ENCODE assay signal across 1 cellular context in the genomic region with DNA sequence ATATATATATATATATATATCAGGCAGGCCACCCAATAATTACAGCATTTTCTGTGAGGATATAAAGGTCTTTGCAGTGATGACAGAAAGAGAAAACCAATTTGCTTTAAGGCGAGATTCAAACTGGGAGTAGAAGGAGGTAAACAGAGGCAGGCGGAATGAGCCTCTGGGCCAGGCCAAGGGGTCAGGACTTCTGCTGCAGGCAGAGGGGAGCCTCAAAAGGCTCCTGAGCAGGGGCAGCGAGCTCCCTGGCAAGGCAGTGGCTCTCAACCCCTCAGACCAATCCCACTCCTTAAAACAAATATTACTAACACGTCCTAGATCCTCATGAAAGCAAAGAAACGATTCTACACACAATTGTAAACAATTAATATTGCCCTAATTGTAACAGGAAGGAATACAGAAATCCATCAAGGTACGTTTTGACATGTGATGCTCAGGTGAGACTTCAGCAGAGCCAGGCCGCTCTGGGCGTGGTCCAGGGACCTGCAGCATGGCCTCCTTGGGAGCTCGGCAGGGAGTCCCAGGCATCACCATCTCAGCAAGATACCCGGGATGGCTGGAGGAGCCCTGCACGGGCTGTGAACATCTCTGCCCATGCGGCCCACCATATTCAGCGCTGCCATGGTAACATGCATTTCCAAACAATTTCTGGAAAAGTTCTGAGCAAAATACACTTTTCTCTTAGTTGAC.
TF ChIP-seq lines count a peak whose summit lies in the region.

No MANE protein-coding gene starts in this region.

TF ChIP-seq in SK-N-SH, 30 proteins besides CTCF, POLR2A, EP300 and RAD21:
- TF ChIP-seq, protein P1, sequence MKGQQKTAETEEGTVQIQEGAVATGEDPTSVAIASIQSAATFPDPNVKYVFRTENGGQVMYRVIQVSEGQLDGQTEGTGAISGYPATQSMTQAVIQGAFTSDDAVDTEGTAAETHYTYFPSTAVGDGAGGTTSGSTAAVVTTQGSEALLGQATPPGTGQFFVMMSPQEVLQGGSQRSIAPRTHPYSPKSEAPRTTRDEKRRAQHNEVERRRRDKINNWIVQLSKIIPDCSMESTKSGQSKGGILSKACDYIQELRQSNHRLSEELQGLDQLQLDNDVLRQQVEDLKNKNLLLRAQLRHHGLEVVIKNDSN (IDR thresholded peaks at IDR 0.05; ENCODE audit: borderline replicate concordance, low read depth): no peak
- TF ChIP-seq ZBTB33 (IDR thresholded peaks at IDR 0.05; ENCODE audit: borderline replicate concordance, low read depth) (no peak), TCF12 (IDR thresholded peaks at IDR 0.05) (no peak), JUND (IDR thresholded peaks at IDR 0.05) (no peak), MEF2A (IDR thresholded peaks at IDR 0.05; ENCODE audit: borderline replicate concordance, low read depth) (no peak), USF2 (IDR thresholded peaks at IDR 0.05; ENCODE audit: borderline replicate concordance, low read depth, low read length) (no peak), FOSL2 (IDR thresholded peaks at IDR 0.05; ENCODE audit: borderline replicate concordance, low read depth) (no peak), CHD2 (IDR thresholded peaks at IDR 0.05; ENCODE audit: low read length, partially characterized antibody) (no peak), FOXJ3 (CRISPR knock-in tag; IDR thresholded peaks at IDR 0.05) (no peak), PBX3 (IDR thresholded peaks at IDR 0.05) (no peak), GATA2 (CRISPR knock-in tag; IDR thresholded peaks at IDR 0.05) (no peak)
- TF ChIP-seq, protein P2, sequence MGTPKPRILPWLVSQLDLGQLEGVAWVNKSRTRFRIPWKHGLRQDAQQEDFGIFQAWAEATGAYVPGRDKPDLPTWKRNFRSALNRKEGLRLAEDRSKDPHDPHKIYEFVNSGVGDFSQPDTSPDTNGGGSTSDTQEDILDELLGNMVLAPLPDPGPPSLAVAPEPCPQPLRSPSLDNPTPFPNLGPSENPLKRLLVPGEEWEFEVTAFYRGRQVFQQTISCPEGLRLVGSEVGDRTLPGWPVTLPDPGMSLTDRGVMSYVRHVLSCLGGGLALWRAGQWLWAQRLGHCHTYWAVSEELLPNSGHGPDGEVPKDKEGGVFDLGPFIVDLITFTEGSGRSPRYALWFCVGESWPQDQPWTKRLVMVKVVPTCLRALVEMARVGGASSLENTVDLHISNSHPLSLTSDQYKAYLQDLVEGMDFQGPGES (IDR thresholded peaks at IDR 0.05; ENCODE audit: low read depth, low read length): no peak
